ENCODE assay signal across 17 cellular contexts in genomic region chr10:71734797-71735196, GRCh38. TPM values are rescaled to one million over a fixed set of nuclear protein-coding genes. Genes with fewer than 3 reads are reported as not detected.
DNase-seq lines count a peak whose midpoint lies in the region; ATAC-seq and TF ChIP-seq lines count a peak whose summit lies in the region.
"Had no signal": no experiment of that assay in that cellular context is flagged by ENCODE, and none has a peak within 500 bp of the region (broad histone marks: within the 10 kb centered on the region; RNA-seq: fewer than 3 reads in every experiment).

No MANE protein-coding gene starts in this region.

- H4K20me1 ChIP-seq in Loucy (ENCODE audit: insufficient read depth, low read length, poor library complexity, severe bottlenecking), result no peaks in the 10 kb centered on the region

- TF ChIP-seq CTCF in Loucy (conservative IDR thresholded peaks at IDR 0.05; ENCODE audit: low read length) (no peak), progenitor cell of endocrine pancreas (IDR thresholded peaks at IDR 0.05; ENCODE audit: unreplicated experiment) (no peak)

- peaks cover 78% of the 10 kb centered on the region for H3K4me1 Mint-ChIP-seq in activated CD8-positive, alpha-beta memory T cell treated with anti-CD3 and anti-CD28 coated beads, Interleukin-2, amount 10 ng/mL, durations not matched to agents 7 days and 5 days
- H3K4me1 Mint-ChIP-seq in central memory CD8-positive, alpha-beta T cell, result peaks cover 74% of the 10 kb centered on the region
- peaks cover 96% of the 10 kb centered on the region for H3K4me1 Mint-ChIP-seq in stimulated activated effector memory CD8-positive, alpha-beta T cell treated with anti-CD3 and anti-CD28 coated beads, Interleukin-12 subunit alpha, Interleukin-12 subunit beta, amount 100 ng/mL, for 72 hours
- H3K4me1 Mint-ChIP-seq in progenitor cell of endocrine pancreas (ENCODE audit: low read depth), result peaks cover 1% of the 10 kb centered on the region

- no peaks in the 10 kb centered on the region for H3K9me3 ChIP-seq in Loucy (ENCODE audit: insufficient read depth, low read depth, low read length)
- H3K9me3 ChIP-seq: prostate gland, upper lobe of right lung had no signal

- H3K9me2 ChIP-seq in Loucy (replicated peaks; ENCODE audit: low read depth, low read length), result no peaks in the 10 kb centered on the region

- H3K36me3 Mint-ChIP-seq in activated CD8-positive, alpha-beta memory T cell treated with anti-CD3 and anti-CD28 coated beads, Interleukin-2, amount 10 ng/mL, durations not matched to agents 7 days and 5 days, result no peaks in the 10 kb centered on the region
- peaks cover 5% of the 10 kb centered on the region for H3K36me3 Mint-ChIP-seq in central memory CD8-positive, alpha-beta T cell (ENCODE audit: insufficient read depth)
- peaks cover 5% of the 10 kb centered on the region for H3K36me3 Mint-ChIP-seq in stimulated activated effector memory CD8-positive, alpha-beta T cell treated with anti-CD3 and anti-CD28 coated beads, Interleukin-12 subunit alpha, Interleukin-12 subunit beta, amount 100 ng/mL, for 72 hours
- H3K36me3 Mint-ChIP-seq in progenitor cell of endocrine pancreas (ENCODE audit: insufficient read depth), result no peaks in the 10 kb centered on the region

- no peaks in the 10 kb centered on the region for H3K9me3 Mint-ChIP-seq in activated CD8-positive, alpha-beta memory T cell treated with anti-CD3 and anti-CD28 coated beads, Interleukin-2, amount 10 ng/mL, durations not matched to agents 7 days and 5 days (ENCODE audit: low read depth)
- no peaks in the 10 kb centered on the region for H3K9me3 Mint-ChIP-seq in central memory CD8-positive, alpha-beta T cell
- no peaks in the 10 kb centered on the region for H3K9me3 Mint-ChIP-seq in stimulated activated effector memory CD8-positive, alpha-beta T cell treated with anti-CD3 and anti-CD28 coated beads, Interleukin-12 subunit alpha, Interleukin-12 subunit beta, amount 100 ng/mL, for 72 hours
- H3K9me3 Mint-ChIP-seq in progenitor cell of endocrine pancreas (ENCODE audit: low read depth), result no peaks in the 10 kb centered on the region

- H3K36me3 ChIP-seq in Loucy (ENCODE audit: insufficient read depth, low read length), result no peaks in the 10 kb centered on the region
- H3K36me3 ChIP-seq: prostate gland, upper lobe of right lung had no signal

- no peaks in the 10 kb centered on the region for H3K27me3 ChIP-seq in Loucy (ENCODE audit: insufficient read depth, low read length, poor library complexity, severe bottlenecking)
- H3K27me3 ChIP-seq: upper lobe of right lung had no signal

- no peaks in the 10 kb centered on the region for H3F3A ChIP-seq in Loucy (ENCODE audit: low read depth)

- no peak for DNase-seq in activated CD8-positive, alpha-beta memory T cell treated with anti-CD3 and anti-CD28 coated beads, Interleukin-2, amount 10 ng/mL, durations not matched to agents 7 days and 5 days
- no peak for DNase-seq in activated CD8-positive, alpha-beta memory T cell treated with anti-CD3 and anti-CD28 coated beads for 24 hours
- no peak for DNase-seq in central memory CD8-positive, alpha-beta T cell (ENCODE audit: low spot score in 2 of 2)
- no peak for DNase-seq in stimulated activated effector memory CD8-positive, alpha-beta T cell treated with anti-CD3 and anti-CD28 coated beads, Interleukin-12 subunit alpha, Interleukin-12 subunit beta, amount 100 ng/mL, for 72 hours (ENCODE audit: low spot score in 2 of 2)
- DNase-seq in NCI-H2107 treated with DMSO at 0.1 percent for 48 hours (lab: John Stamatoyannopoulos, UW; ENCODE audit: unreplicated experiment), result no peak
- no peak for DNase-seq in progenitor cell of endocrine pancreas (ENCODE audit: low spot score, unreplicated experiment)
- DNase-seq: Karpas-422, NCI-H1105, upper lobe of right lung had no signal

- CTCF ChIA-PET in activated CD8-positive, alpha-beta memory T cell treated with anti-CD3 and anti-CD28 coated beads, Interleukin-2, amount 10 ng/mL, durations not matched to agents 7 days and 5 days (lab: Charles Lee), result interaction anchor here (0.6 to 4.8 kb wide), 4 partner anchors 8 to 1564 kb away, joined by 3 to 27 read pairs (median 6); partner anchors contain the start of gene VSIR

- no peak for ATAC-seq in activated CD8-positive, alpha-beta memory T cell treated with anti-CD3 and anti-CD28 coated beads, Interleukin-2, amount 10 ng/mL, durations not matched to agents 7 days and 5 days
- no peak for ATAC-seq in central memory CD8-positive, alpha-beta T cell (replicated peaks; ENCODE audit: extremely low read depth, poor library complexity, severe bottlenecking)
- no peak for ATAC-seq in stimulated activated effector memory CD8-positive, alpha-beta T cell treated with anti-CD3 and anti-CD28 coated beads, Interleukin-12 subunit alpha, Interleukin-12 subunit beta, amount 100 ng/mL, for 72 hours
- no peak for ATAC-seq in HG03354 (IDR thresholded peaks at IDR 0.05; ENCODE audit: poor library complexity, severe bottlenecking, unreplicated experiment)
- ATAC-seq: HCT116, left lobe of liver, SK-N-SH treated with all-trans-retinoic acid at 6 μM for 48 hours, upper lobe of right lung had no signal

- peaks cover 38% of the 10 kb centered on the region for H3K4me1 ChIP-seq in Loucy (ENCODE audit: insufficient read depth, low read length, poor library complexity, severe bottlenecking)

- peak overlapping the region; percentile 60 for H3K4me3 ChIP-seq in Loucy (ENCODE audit: low read length, poor library complexity, severe bottlenecking)
- H3K4me3 ChIP-seq: prostate gland, upper lobe of right lung had no signal

- H3K9ac ChIP-seq in Loucy (ENCODE audit: low read depth, low read length, poor library complexity, severe bottlenecking), result peak overlapping the region; percentile 73

- no peaks in the 10 kb centered on the region for H3K27me3 Mint-ChIP-seq in activated CD8-positive, alpha-beta memory T cell treated with anti-CD3 and anti-CD28 coated beads, Interleukin-2, amount 10 ng/mL, durations not matched to agents 7 days and 5 days
- H3K27me3 Mint-ChIP-seq in central memory CD8-positive, alpha-beta T cell, result no peaks in the 10 kb centered on the region
- H3K27me3 Mint-ChIP-seq in progenitor cell of endocrine pancreas, result peaks cover 4% of the 10 kb centered on the region

- H3K4me2 ChIP-seq in Loucy (ENCODE audit: low read depth, low read length, poor library complexity, severe bottlenecking), result peak overlapping the region; percentile 72

- no peak overlapping the region for H2AFZ ChIP-seq in Loucy (ENCODE audit: low read length)

- H3K79me2 ChIP-seq in Loucy (ENCODE audit: insufficient read depth, low read length), result no peaks in the 10 kb centered on the region

- peak overlapping the region; percentile 84 for H3K27ac Mint-ChIP-seq in activated CD8-positive, alpha-beta memory T cell treated with anti-CD3 and anti-CD28 coated beads, Interleukin-2, amount 10 ng/mL, durations not matched to agents 7 days and 5 days
- peak overlapping the region; percentile 96 for H3K27ac Mint-ChIP-seq in central memory CD8-positive, alpha-beta T cell (ENCODE audit: low read depth)
- peak overlapping the region; percentile 93 for H3K27ac Mint-ChIP-seq in stimulated activated effector memory CD8-positive, alpha-beta T cell treated with anti-CD3 and anti-CD28 coated beads, Interleukin-12 subunit alpha, Interleukin-12 subunit beta, amount 100 ng/mL, for 72 hours
- no peak overlapping the region for H3K27ac Mint-ChIP-seq in progenitor cell of endocrine pancreas

- no peak overlapping the region for H3K4me3 Mint-ChIP-seq in activated CD8-positive, alpha-beta memory T cell treated with anti-CD3 and anti-CD28 coated beads, Interleukin-2, amount 10 ng/mL, durations not matched to agents 7 days and 5 days
- H3K4me3 Mint-ChIP-seq in central memory CD8-positive, alpha-beta T cell, result peak overlapping the region; percentile 64
- peak overlapping the region; percentile 61 for H3K4me3 Mint-ChIP-seq in stimulated activated effector memory CD8-positive, alpha-beta T cell treated with anti-CD3 and anti-CD28 coated beads, Interleukin-12 subunit alpha, Interleukin-12 subunit beta, amount 100 ng/mL, for 72 hours
- H3K4me3 Mint-ChIP-seq in progenitor cell of endocrine pancreas (ENCODE audit: low read depth), result no peak overlapping the region

RNA-seq across cellular contexts. Expression of gene C10orf105, which starts 15.2 kb away (rescaled TPM):
- total RNA-seq in activated CD8-positive, alpha-beta memory T cell treated with anti-CD3 and anti-CD28 coated beads, Interleukin-2, amount 10 ng/mL, durations not matched to agents 7 days and 5 days, result under 1 TPM; 0.18 to 0.26 TPM
- total RNA-seq in progenitor cell of endocrine pancreas, result 0.07 TPM in 1 of 2 replicates, not detected in the other
- total RNA-seq: A673, dermis microvascular lymphatic vessel endothelial cell, left lobe of liver had no signal

RNA-seq across cellular contexts. Expression of gene VSIR, which starts 38.5 kb away (rescaled TPM):
- total RNA-seq in activated CD8-positive, alpha-beta memory T cell treated with anti-CD3 and anti-CD28 coated beads, Interleukin-2, amount 10 ng/mL, durations not matched to agents 7 days and 5 days, result 10 to 100 TPM; 37.8 to 68.4 TPM
- total RNA-seq in progenitor cell of endocrine pancreas, result 2.6 and 3.6 TPM in 2 replicates
- total RNA-seq: A673 had no signal

Comparison
In these comparisons a context has a peak if more than half of its experiments do, and no peak if none do; other contexts are left out.
1. H3K4me3 Mint-ChIP-seq: peak in central memory CD8-positive, alpha-beta T cell (single experiment) and stimulated activated effector memory CD8-positive, alpha-beta T cell treated with anti-CD3 and anti-CD28 coated beads, Interleukin-12 subunit alpha, Interleukin-12 subunit beta, amount 100 ng/mL, for 72 hours (single experiment); none in activated CD8-positive, alpha-beta memory T cell treated with anti-CD3 and anti-CD28 coated beads, Interleukin-2, amount 10 ng/mL, durations not matched to agents 7 days and 5 days (single experiment) and progenitor cell of endocrine pancreas (single experiment).